Comparison of ENCODE assay signal across 28 cellular contexts in the genomic region with DNA sequence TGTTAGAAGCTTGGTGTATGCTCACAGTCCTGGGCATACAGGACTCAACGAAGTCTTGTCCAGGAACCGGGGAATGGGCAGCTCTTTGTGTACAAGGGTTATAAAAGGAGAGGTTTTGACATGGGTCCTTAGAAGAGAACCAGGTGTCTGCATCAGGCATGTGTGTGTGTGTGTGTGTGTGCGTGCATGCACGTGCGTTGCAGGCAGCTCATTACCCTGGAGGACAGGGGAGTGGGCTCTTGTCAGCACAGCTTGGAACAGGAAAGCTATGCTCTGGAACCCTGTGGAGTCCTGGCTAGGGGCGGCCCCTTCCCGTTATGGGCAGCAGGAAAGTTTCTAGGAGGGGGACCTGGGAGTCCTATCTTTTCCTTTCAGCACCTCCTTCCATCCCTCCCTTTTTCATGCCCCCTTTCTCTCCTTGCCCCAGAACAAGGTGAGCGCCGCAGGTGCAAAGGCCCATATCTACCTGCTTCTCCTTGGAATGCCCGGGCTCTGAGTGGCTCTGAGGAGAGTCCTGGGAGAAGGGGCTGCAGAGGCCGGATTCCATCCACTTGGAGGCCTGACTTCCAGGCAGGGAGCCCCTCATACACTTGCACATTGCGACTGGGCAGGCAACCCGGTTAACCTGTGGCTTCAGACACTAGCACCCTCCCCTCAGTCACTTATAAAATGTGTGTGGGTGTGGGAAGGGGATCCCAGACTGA. TPM values are rescaled to one million over a fixed set of nuclear protein-coding genes. Genes with fewer than 3 reads are reported as not detected.
"Had no signal": no experiment of that assay in that cellular context is flagged by ENCODE, and none has a peak within 500 bp of the region (broad histone marks: within the 10 kb centered on the region; RNA-seq: fewer than 3 reads in every experiment).

No MANE protein-coding gene starts in this region.

- H3K4me1 ChIP-seq: colonic mucosa, neural progenitor cell, psoas muscle, sigmoid colon, thyroid gland, vagina had no signal

- H3K36me3 ChIP-seq: colonic mucosa, esophagus squamous epithelium, neural progenitor cell, ovary, sigmoid colon, stomach, thyroid gland, vagina had no signal

- H3K27ac ChIP-seq: colonic mucosa, esophagus squamous epithelium, neural progenitor cell, ovary, psoas muscle, sigmoid colon, stomach, thyroid gland, vagina had no signal

- H3K27me3 ChIP-seq: colonic mucosa, neural progenitor cell, ovary, sigmoid colon, stomach, thyroid gland, vagina had no signal

- H3K9me3 ChIP-seq: colonic mucosa, esophagus squamous epithelium, mucosa of descending colon, ovary, psoas muscle, sigmoid colon, stomach, thyroid gland, vagina had no signal

- DNase-seq: colonic mucosa; effector memory CD4-positive, alpha-beta T cell; erythroblast; esophagus squamous epithelium; foreskin melanocyte; kidney glomerular epithelial cell; left colon; left ventricle myocardium superior; mucosa of descending colon; naive B cell; nucleus accumbens; ovary; psoas muscle; right cardiac atrium; sigmoid colon; stimulated activated CD4-positive, alpha-beta T cell treated with anti-CD3 and anti-CD28 coated beads, Interleukin-2, amount 100 ng/mL, for 24 hours; stimulated activated CD4-positive, alpha-beta T cell treated with anti-CD3 and anti-CD28 coated beads, Interleukin-4, amount 100 ng/mL, for 24 hours; stimulated activated naive CD4-positive, alpha-beta T cell treated with Interleukin-2 at 50 U/mL for 16 hours; stomach; thyroid gland; trophoblast cell had no signal

- ATAC-seq: left colon; mucosa of descending colon; psoas muscle; stimulated activated effector memory CD8-positive, alpha-beta T cell treated with anti-CD3 and anti-CD28 coated beads, Interleukin-12 subunit alpha, Interleukin-12 subunit beta, amount 100 ng/mL, for 72 hours had no signal

- H3K4me3 ChIP-seq: colonic mucosa, esophagus squamous epithelium, lung, mucosa of descending colon, neural progenitor cell, ovary, psoas muscle, sigmoid colon, stomach, thyroid gland, vagina had no signal

RNA-seq across cellular contexts. Expression of gene LCTL, which starts 33.9 kb away (rescaled TPM):
- total RNA-seq: colonic mucosa, esophagus squamous epithelium, left colon, left ventricle myocardium superior, lung, mucosa of descending colon, ovary, psoas muscle, right cardiac atrium, sigmoid colon, skeletal muscle tissue, stomach, subcutaneous adipose tissue, thyroid gland, ureter, vagina had no signal
